Comparison of ENCODE assay signal across 1 cellular context in genomic region chr19:42175952-42176648, GRCh38.
TF ChIP-seq lines count a peak whose summit lies in the region.

No MANE protein-coding gene starts in this region.

TF ChIP-seq in HEK293, 187 proteins besides CTCF, POLR2A, EP300 and RAD21 (continued from another document):
- TF ChIP-seq ZBTB20 (tag by site-specific recombination; IDR thresholded peaks at IDR 0.05) (peak; percentile 48; the same call in 1 of the 2 replicates), ZFP69B (tag by site-specific recombination; IDR thresholded peaks at IDR 0.05) (no peak), ZNF169 (tag by site-specific recombination; IDR thresholded peaks at IDR 0.05) (no peak), MEIS1 (CRISPR knock-in tag; IDR thresholded peaks at IDR 0.05; ENCODE audit: borderline replicate concordance) (no peak), ZNF785 (tag by site-specific recombination; IDR thresholded peaks at IDR 0.05) (no peak), PRDM1 (tag by site-specific recombination; IDR thresholded peaks at IDR 0.05) (peak; percentile 99), ZNF639 (tag by site-specific recombination; IDR thresholded peaks at IDR 0.05) (no peak), ZNF132 (tag by site-specific recombination; IDR thresholded peaks at IDR 0.05; ENCODE audit: borderline replicate concordance) (no peak), GFI1B (tag by site-specific recombination; IDR thresholded peaks at IDR 0.05) (no peak), ZBTB49 (tag by site-specific recombination; IDR thresholded peaks at IDR 0.05; ENCODE audit: low read depth) (no peak), TCF7L2 (IDR thresholded peaks at IDR 0.05; ENCODE audit: borderline replicate concordance, low read depth, low read length) (no peak), KLF9 (tag by site-specific recombination; IDR thresholded peaks at IDR 0.05; ENCODE audit: low read depth) (peak; percentile 55; the same call in 1 of the 2 replicates), GLI4 (tag by site-specific recombination; IDR thresholded peaks at IDR 0.05) (no peak)
